26 cellular contexts compared by ENCODE assay signal in genomic region chr1:93036672-93037071, GRCh38.
"Had no signal": no experiment of that assay in that cellular context is flagged by ENCODE, and none has a peak within 500 bp of the region (broad histone marks: within the 10 kb centered on the region; RNA-seq: fewer than 3 reads in every experiment).

No MANE protein-coding gene starts in this region.

- H3K9me3 Mint-ChIP-seq: natural killer cell treated with Interleukin-12 subunit alpha and Interleukin-12 subunit beta and Interleukin-15 and Interleukin-18, amount 100 ng/mL, for 72 hours; stimulated activated effector memory CD8-positive, alpha-beta T cell treated with anti-CD3 and anti-CD28 coated beads, Interleukin-12 subunit alpha, Interleukin-12 subunit beta, amount 100 ng/mL, for 72 hours; stimulated activated naive CD8-positive, alpha-beta T cell treated with anti-CD3 and anti-CD28 coated beads, Interleukin-15, amount 100 ng/mL, for 72 hours had no signal

- H3K9me3 ChIP-seq: gastroesophageal sphincter, left lung, lower lobe of right lung, mucosa of descending colon, neutrophil, sigmoid colon had no signal

- H3K4me3 Mint-ChIP-seq: activated CD4-positive, alpha-beta T cell treated with anti-CD3 and anti-CD28 coated beads for 36 hours; effector memory CD8-positive, alpha-beta T cell; natural killer cell treated with Interleukin-12 subunit alpha and Interleukin-12 subunit beta and Interleukin-15 and Interleukin-18, amount 100 ng/mL, for 72 hours; stimulated activated effector memory CD8-positive, alpha-beta T cell treated with anti-CD3 and anti-CD28 coated beads, Interleukin-12 subunit alpha, Interleukin-12 subunit beta, amount 100 ng/mL, for 72 hours; stimulated activated naive CD8-positive, alpha-beta T cell treated with anti-CD3 and anti-CD28 coated beads, Interleukin-15, amount 100 ng/mL, for 72 hours; T-helper 17 cell had no signal

- H3K4me3 ChIP-seq: gastroesophageal sphincter, hepatocyte, left lung, lower lobe of right lung, mucosa of descending colon, sigmoid colon had no signal

- H3K27ac ChIP-seq: brain microvascular endothelial cell, gastroesophageal sphincter, hepatocyte, left lung, lower lobe of right lung, neutrophil, sigmoid colon had no signal

- H3K27ac Mint-ChIP-seq: activated CD4-positive, alpha-beta T cell treated with anti-CD3 and anti-CD28 coated beads for 36 hours; stimulated activated effector memory CD8-positive, alpha-beta T cell treated with anti-CD3 and anti-CD28 coated beads, Interleukin-12 subunit alpha, Interleukin-12 subunit beta, amount 100 ng/mL, for 72 hours; T-helper 17 cell had no signal

- H3K4me2 ChIP-seq: hepatocyte had no signal

- H3K27me3 ChIP-seq: brain microvascular endothelial cell, gastroesophageal sphincter, hepatocyte, left lung, sigmoid colon had no signal

- H2AFZ ChIP-seq: hepatocyte had no signal

- H3K79me2 ChIP-seq: hepatocyte had no signal

- H3K4me1 ChIP-seq: gastroesophageal sphincter, left lung, lower lobe of right lung, sigmoid colon had no signal

- H3K36me3 ChIP-seq: brain microvascular endothelial cell, gastroesophageal sphincter, left lung, lower lobe of right lung, neutrophil, sigmoid colon had no signal

- DNase-seq: activated CD4-positive, alpha-beta T cell treated with anti-CD3 and anti-CD28 coated beads for 36 hours; activated CD4-positive, alpha-beta T cell treated with anti-CD3 and anti-CD28 coated beads, Interleukin-2, amount 50 U/mL, for 48 hours; activated CD8-positive, alpha-beta memory T cell treated with anti-CD3 and anti-CD28 coated beads for 24 hours; activated effector memory CD4-positive, alpha-beta T cell treated with Interleukin-2 at 50 U/mL for 16 hours; activated naive CD4-positive, alpha-beta T cell treated with anti-CD3 and anti-CD28 coated beads, Interleukin-2, amount 50 U/mL, for 16 hours; amniotic stem cell; brain microvascular endothelial cell; caudate nucleus; cortex of kidney; effector memory CD8-positive, alpha-beta T cell; left lung; lower lobe of right lung; mesenchymal stem cell; mucosa of descending colon; sigmoid colon; small intestine; stimulated activated CD4-positive, alpha-beta T cell treated with anti-CD3 and anti-CD28 coated beads, Interleukin-4, amount 100 ng/mL, for 24 hours; stimulated activated naive CD8-positive, alpha-beta T cell treated with anti-CD3 and anti-CD28 coated beads, Interleukin-15, amount 100 ng/mL, for 72 hours; substantia nigra; T-helper 17 cell; T1000 had no signal

- H3K27me3 Mint-ChIP-seq: activated CD4-positive, alpha-beta T cell treated with anti-CD3 and anti-CD28 coated beads for 36 hours; stimulated activated naive CD8-positive, alpha-beta T cell treated with anti-CD3 and anti-CD28 coated beads, Interleukin-15, amount 100 ng/mL, for 72 hours; T-helper 17 cell had no signal

- H3K36me3 Mint-ChIP-seq: natural killer cell treated with Interleukin-12 subunit alpha and Interleukin-12 subunit beta and Interleukin-15 and Interleukin-18, amount 100 ng/mL, for 72 hours; stimulated activated effector memory CD8-positive, alpha-beta T cell treated with anti-CD3 and anti-CD28 coated beads, Interleukin-12 subunit alpha, Interleukin-12 subunit beta, amount 100 ng/mL, for 72 hours had no signal
